ENCODE assay signal across 1 cellular context in genomic region chr1:18284750-18285532, GRCh38.
TF ChIP-seq lines count a peak whose summit lies in the region.

No MANE protein-coding gene starts in this region.

TF ChIP-seq in WTC11, 78 proteins besides CTCF, POLR2A, EP300 and RAD21 (continued from another document):
- TF ChIP-seq, protein P1, sequence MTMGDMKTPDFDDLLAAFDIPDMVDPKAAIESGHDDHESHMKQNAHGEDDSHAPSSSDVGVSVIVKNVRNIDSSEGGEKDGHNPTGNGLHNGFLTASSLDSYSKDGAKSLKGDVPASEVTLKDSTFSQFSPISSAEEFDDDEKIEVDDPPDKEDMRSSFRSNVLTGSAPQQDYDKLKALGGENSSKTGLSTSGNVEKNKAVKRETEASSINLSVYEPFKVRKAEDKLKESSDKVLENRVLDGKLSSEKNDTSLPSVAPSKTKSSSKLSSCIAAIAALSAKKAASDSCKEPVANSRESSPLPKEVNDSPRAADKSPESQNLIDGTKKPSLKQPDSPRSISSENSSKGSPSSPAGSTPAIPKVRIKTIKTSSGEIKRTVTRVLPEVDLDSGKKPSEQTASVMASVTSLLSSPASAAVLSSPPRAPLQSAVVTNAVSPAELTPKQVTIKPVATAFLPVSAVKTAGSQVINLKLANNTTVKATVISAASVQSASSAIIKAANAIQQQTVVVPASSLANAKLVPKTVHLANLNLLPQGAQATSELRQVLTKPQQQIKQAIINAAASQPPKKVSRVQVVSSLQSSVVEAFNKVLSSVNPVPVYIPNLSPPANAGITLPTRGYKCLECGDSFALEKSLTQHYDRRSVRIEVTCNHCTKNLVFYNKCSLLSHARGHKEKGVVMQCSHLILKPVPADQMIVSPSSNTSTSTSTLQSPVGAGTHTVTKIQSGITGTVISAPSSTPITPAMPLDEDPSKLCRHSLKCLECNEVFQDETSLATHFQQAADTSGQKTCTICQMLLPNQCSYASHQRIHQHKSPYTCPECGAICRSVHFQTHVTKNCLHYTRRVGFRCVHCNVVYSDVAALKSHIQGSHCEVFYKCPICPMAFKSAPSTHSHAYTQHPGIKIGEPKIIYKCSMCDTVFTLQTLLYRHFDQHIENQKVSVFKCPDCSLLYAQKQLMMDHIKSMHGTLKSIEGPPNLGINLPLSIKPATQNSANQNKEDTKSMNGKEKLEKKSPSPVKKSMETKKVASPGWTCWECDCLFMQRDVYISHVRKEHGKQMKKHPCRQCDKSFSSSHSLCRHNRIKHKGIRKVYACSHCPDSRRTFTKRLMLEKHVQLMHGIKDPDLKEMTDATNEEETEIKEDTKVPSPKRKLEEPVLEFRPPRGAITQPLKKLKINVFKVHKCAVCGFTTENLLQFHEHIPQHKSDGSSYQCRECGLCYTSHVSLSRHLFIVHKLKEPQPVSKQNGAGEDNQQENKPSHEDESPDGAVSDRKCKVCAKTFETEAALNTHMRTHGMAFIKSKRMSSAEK (CRISPR knock-in tag; IDR thresholded peaks at IDR 0.05; ENCODE audit: borderline replicate concordance), result no peak
- TF ChIP-seq OVOL2 (CRISPR knock-in tag; IDR thresholded peaks at IDR 0.05; ENCODE audit: borderline replicate concordance) (no peak), ZNF423 (CRISPR knock-in tag; IDR thresholded peaks at IDR 0.05) (no peak), HMGA2 (CRISPR knock-in tag; IDR thresholded peaks at IDR 0.05) (no peak), E2F4 (CRISPR knock-in tag; IDR thresholded peaks at IDR 0.05; ENCODE audit: borderline replicate concordance, low read depth) (no peak), ZNF121 (CRISPR knock-in tag; IDR thresholded peaks at IDR 0.05) (no peak), PRDM15 (CRISPR knock-in tag; IDR thresholded peaks at IDR 0.05) (no peak), NR2C2 (CRISPR knock-in tag; IDR thresholded peaks at IDR 0.05) (no peak), SMAD3 (CRISPR knock-in tag; IDR thresholded peaks at IDR 0.05; ENCODE audit: borderline replicate concordance) (no peak), ZNF232 (CRISPR knock-in tag; IDR thresholded peaks at IDR 0.05) (no peak), ELF4 (CRISPR knock-in tag; IDR thresholded peaks at IDR 0.05; ENCODE audit: low read depth) (no peak), TEAD4 (CRISPR knock-in tag; IDR thresholded peaks at IDR 0.05) (no peak), EMX1 (CRISPR knock-in tag; IDR thresholded peaks at IDR 0.05) (no peak), MYBL2 (CRISPR knock-in tag; IDR thresholded peaks at IDR 0.05) (no peak), ZNF317 (CRISPR knock-in tag; IDR thresholded peaks at IDR 0.05; ENCODE audit: borderline replicate concordance, low read depth) (no peak)
- TF ChIP-seq, protein P2, sequence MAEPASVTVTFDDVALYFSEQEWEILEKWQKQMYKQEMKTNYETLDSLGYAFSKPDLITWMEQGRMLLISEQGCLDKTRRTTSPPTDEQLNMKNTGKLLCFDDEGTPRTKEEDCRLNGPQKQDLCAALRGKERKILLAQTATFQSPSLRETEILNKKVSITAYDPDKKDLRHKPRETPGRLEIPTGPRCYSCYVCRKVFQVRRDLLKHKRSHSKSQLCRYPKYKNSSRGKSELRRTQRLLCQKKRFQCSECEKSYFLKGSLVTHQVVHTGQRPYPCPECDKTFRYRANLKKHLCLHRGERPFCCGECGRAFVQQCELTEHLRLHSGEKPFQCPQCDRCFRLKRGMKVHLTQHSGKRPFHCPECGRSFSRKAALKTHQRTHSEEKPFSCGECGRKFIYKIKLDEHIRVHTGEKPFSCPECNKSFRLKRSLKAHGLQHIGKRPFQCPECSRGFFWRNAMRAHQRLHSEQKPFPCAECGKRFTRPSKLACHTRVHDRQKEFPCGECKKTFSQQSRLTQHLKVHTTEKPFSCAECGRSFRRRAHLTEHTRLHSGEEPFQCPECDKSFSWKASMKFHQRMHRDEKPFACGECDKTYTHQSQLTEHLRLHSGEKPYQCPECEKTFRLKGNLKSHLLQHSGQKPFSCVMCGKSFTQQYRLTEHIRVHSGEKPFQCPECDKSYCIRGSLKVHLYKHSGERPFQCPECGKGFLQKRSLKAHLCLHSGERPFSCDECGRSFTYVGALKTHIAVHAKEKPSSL (CRISPR knock-in tag; conservative IDR thresholded peaks at IDR 0.05), result no peak
- TF ChIP-seq, protein P3, sequence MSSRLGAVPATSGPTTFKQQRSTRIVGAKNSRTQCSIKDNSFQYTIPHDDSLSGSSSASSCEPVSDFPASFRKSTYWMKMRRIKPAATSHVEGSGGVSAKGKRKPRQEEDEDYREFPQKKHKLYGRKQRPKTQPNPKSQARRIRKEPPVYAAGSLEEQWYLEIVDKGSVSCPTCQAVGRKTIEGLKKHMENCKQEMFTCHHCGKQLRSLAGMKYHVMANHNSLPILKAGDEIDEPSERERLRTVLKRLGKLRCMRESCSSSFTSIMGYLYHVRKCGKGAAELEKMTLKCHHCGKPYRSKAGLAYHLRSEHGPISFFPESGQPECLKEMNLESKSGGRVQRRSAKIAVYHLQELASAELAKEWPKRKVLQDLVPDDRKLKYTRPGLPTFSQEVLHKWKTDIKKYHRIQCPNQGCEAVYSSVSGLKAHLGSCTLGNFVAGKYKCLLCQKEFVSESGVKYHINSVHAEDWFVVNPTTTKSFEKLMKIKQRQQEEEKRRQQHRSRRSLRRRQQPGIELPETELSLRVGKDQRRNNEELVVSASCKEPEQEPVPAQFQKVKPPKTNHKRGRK (CRISPR knock-in tag; IDR thresholded peaks at IDR 0.05; ENCODE audit: borderline replicate concordance), result no peak
